In genomic region chr5:124043456-124043855, GRCh38 we compare ENCODE assay signal across 12 cellular contexts.
A peak's percentile ranks its signal among the peaks of the same experiment; 100 is the strongest.
DNase-seq lines count a peak whose midpoint lies in the region; ATAC-seq and TF ChIP-seq lines count a peak whose summit lies in the region.
"Had no signal": no experiment of that assay in that cellular context is flagged by ENCODE, and none has a peak within 500 bp of the region (broad histone marks: within the 10 kb centered on the region; RNA-seq: fewer than 3 reads in every experiment).

No MANE protein-coding gene starts in this region.

- TF ChIP-seq CTCF in 22Rv1 (IDR thresholded peaks at IDR 0.05) (peak; percentile 21), choroid plexus epithelial cell (conservative IDR thresholded peaks at IDR 0.05; ENCODE audit: low read depth, low read length) (peak; percentile 24)

- ATAC-seq in GM21529 (IDR thresholded peaks at IDR 0.05; ENCODE audit: unreplicated experiment) = no peak
- ATAC-seq: activated CD8-positive, alpha-beta T cell treated with anti-CD3 and anti-CD28 coated beads for 36 hours had no signal

- DNase-seq in ELR (ENCODE audit: low read depth) = peak; percentile 3
- DNase-seq in NCI-H460 (ENCODE audit: extremely low read depth, low read depth) = peak; percentile 4
- peak; percentile 13 for DNase-seq in choroid plexus epithelial cell (ENCODE audit: low read depth)
- DNase-seq in NCI-H1417 treated with DMSO at 0.1 percent for 48 hours (lab: John Stamatoyannopoulos, UW) = no peak
- no peak for DNase-seq in anterior cingulate cortex (lab: John Stamatoyannopoulos, UW)
- DNase-seq in pons (ENCODE audit: low spot score) = no peak
- DNase-seq: activated CD8-positive, alpha-beta T cell treated with anti-CD3 and anti-CD28 coated beads for 36 hours; mammary epithelial cell; T-helper 1 cell had no signal

- H3K4me3 ChIP-seq in choroid plexus epithelial cell (ENCODE audit: low read depth, low read length) = no peak overlapping the region
- H3K4me3 ChIP-seq: suprapubic skin had no signal

- H3K27ac ChIP-seq in 22Rv1 = no peak overlapping the region
- H3K27ac ChIP-seq: suprapubic skin had no signal

Comparison
In these comparisons a context has a peak if more than half of its experiments do, and no peak if none do; other contexts are left out.
1. DNase-seq: peak in ELR (single experiment), NCI-H460 (single experiment) and choroid plexus epithelial cell (single experiment); none in NCI-H1417 treated with DMSO at 0.1 percent for 48 hours (single experiment), anterior cingulate cortex (0 of 58) and pons (single experiment).